Comparison of ENCODE assay signal across 1 cellular context in the genomic region with DNA sequence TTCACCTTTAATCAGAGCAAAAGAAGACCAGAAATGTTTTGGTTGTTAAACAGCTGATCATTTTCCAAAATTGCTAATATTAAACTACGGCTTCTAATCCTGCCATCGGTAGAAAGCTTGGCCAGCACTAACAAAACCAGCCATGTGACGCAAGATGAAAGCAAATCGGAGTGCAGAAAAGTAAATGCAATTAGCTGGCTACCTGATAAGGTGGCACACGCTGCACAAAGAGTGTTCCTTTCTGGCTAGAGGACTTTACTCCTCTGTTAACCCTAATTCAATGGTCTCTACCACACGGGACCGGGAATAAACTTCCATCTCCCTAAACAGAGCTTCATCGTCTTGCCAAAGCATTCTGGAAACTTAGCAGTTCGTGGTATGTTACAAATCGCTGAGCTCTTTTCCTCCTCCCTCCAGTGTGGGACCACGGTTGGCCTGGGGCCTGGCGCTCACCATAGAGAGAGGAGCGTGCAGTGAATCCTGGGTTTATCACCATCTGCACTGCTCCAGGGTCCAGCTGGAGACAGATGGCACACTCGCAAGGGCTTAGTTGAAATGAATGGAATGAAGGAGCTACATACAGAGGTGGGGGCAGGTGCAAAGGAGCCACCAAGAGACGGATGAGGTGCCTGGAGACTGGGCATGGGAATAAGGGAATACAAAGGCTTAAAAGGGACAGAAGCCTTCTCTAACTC.
TF ChIP-seq lines count a peak whose summit lies in the region.

No MANE protein-coding gene starts in this region.

TF ChIP-seq in HepG2, 621 proteins besides CTCF, POLR2A, EP300 and RAD21 (continues in another document):
- TF ChIP-seq, protein P1, sequence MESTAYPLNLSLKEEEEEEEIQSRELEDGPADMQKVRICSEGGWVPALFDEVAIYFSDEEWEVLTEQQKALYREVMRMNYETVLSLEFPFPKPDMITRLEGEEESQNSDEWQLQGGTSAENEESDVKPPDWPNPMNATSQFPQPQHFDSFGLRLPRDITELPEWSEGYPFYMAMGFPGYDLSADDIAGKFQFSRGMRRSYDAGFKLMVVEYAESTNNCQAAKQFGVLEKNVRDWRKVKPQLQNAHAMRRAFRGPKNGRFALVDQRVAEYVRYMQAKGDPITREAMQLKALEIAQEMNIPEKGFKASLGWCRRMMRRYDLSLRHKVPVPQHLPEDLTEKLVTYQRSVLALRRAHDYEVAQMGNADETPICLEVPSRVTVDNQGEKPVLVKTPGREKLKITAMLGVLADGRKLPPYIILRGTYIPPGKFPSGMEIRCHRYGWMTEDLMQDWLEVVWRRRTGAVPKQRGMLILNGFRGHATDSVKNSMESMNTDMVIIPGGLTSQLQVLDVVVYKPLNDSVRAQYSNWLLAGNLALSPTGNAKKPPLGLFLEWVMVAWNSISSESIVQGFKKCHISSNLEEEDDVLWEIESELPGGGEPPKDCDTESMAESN (CRISPR knock-in tag; conservative IDR thresholded peaks at IDR 0.05): no peak
- TF ChIP-seq TGIF2 (CRISPR knock-in tag; IDR thresholded peaks at IDR 0.05) (no peak), SAP130 (CRISPR knock-in tag; IDR thresholded peaks at IDR 0.05; ENCODE audit: low read depth) (0 out of 2 replicates have a peak, but pooled peaks have one; percentile 20), MEF2D (CRISPR knock-in tag; IDR thresholded peaks at IDR 0.05) (no peak), POGZ (CRISPR knock-in tag; IDR thresholded peaks at IDR 0.05) (no peak), ZSCAN30 (CRISPR knock-in tag; IDR thresholded peaks at IDR 0.05) (no peak), CREM (IDR thresholded peaks at IDR 0.05) (no peak), CREM (CRISPR knock-in tag; IDR thresholded peaks at IDR 0.05) (no peak), JUN (CRISPR knock-in tag; IDR thresholded peaks at IDR 0.05) (no peak), HDAC2 (CRISPR knock-in tag; IDR thresholded peaks at IDR 0.05) (0 out of 2 replicates have a peak, but pooled peaks have one; percentile 25), ZNF264 (CRISPR knock-in tag; IDR thresholded peaks at IDR 0.05) (no peak), FLYWCH1 (CRISPR knock-in tag; IDR thresholded peaks at IDR 0.05) (no peak), RBAK (CRISPR knock-in tag; IDR thresholded peaks at IDR 0.05) (no peak), ZFP36L1 (CRISPR knock-in tag; IDR thresholded peaks at IDR 0.05) (no peak), ISX (CRISPR knock-in tag; conservative IDR thresholded peaks at IDR 0.05) (no peak), ZNF207 (IDR thresholded peaks at IDR 0.05; ENCODE audit: borderline replicate concordance) (no peak), ZFP62 (CRISPR knock-in tag; IDR thresholded peaks at IDR 0.05) (no peak), ZBTB42 (CRISPR knock-in tag; IDR thresholded peaks at IDR 0.05) (no peak), YEATS4 (CRISPR knock-in tag; IDR thresholded peaks at IDR 0.05; ENCODE audit: borderline replicate concordance) (no peak), ZBTB21 (CRISPR knock-in tag; IDR thresholded peaks at IDR 0.05) (no peak), TBX3 (IDR thresholded peaks at IDR 0.05; ENCODE audit: borderline replicate concordance) (0 out of 2 replicates have a peak, but pooled peaks have one; percentile 30), TCF7 (IDR thresholded peaks at IDR 0.05; ENCODE audit: low read depth) (peak; percentile 71), SETDB1 (CRISPR knock-in tag; IDR thresholded peaks at IDR 0.05; ENCODE audit: borderline replicate concordance) (no peak), CAMTA2 (CRISPR knock-in tag; IDR thresholded peaks at IDR 0.05; ENCODE audit: borderline replicate concordance) (no peak), DPF2 (CRISPR knock-in tag; IDR thresholded peaks at IDR 0.05; ENCODE audit: borderline replicate concordance, low read depth) (no peak), RFXAP (CRISPR knock-in tag; IDR thresholded peaks at IDR 0.05; ENCODE audit: borderline replicate concordance) (no peak), RARG (CRISPR knock-in tag; IDR thresholded peaks at IDR 0.05; ENCODE audit: low read depth) (no peak), ZNF780A (CRISPR knock-in tag; IDR thresholded peaks at IDR 0.05) (no peak), STAG1 (CRISPR knock-in tag; IDR thresholded peaks at IDR 0.05) (no peak), ZNF546 (CRISPR knock-in tag; conservative IDR thresholded peaks at IDR 0.05) (no peak), ZNF652 (CRISPR knock-in tag; IDR thresholded peaks at IDR 0.05; ENCODE audit: borderline replicate concordance, low read depth) (peak; percentile 50; the same call in 1 of the 2 replicates), ZNF354B (CRISPR knock-in tag; IDR thresholded peaks at IDR 0.05) (no peak), NKX3-1 (CRISPR knock-in tag; IDR thresholded peaks at IDR 0.05) (no peak), GATA4 (IDR thresholded peaks at IDR 0.05; ENCODE audit: borderline replicate concordance, low read depth) (peak; percentile 60; the same call in 1 of the 2 replicates), ZFX (CRISPR knock-in tag; IDR thresholded peaks at IDR 0.05; ENCODE audit: low read depth) (no peak), NONO (IDR thresholded peaks at IDR 0.05) (no peak), NONO (CRISPR knock-in tag; conservative IDR thresholded peaks at IDR 0.05) (no peak), ZZZ3 (CRISPR knock-in tag; IDR thresholded peaks at IDR 0.05; ENCODE audit: borderline replicate concordance) (no peak), TBX2 (CRISPR knock-in tag; IDR thresholded peaks at IDR 0.05; ENCODE audit: borderline replicate concordance) (peak; percentile 81; the same call in 1 of the 2 replicates)
- TF ChIP-seq, protein P2, sequence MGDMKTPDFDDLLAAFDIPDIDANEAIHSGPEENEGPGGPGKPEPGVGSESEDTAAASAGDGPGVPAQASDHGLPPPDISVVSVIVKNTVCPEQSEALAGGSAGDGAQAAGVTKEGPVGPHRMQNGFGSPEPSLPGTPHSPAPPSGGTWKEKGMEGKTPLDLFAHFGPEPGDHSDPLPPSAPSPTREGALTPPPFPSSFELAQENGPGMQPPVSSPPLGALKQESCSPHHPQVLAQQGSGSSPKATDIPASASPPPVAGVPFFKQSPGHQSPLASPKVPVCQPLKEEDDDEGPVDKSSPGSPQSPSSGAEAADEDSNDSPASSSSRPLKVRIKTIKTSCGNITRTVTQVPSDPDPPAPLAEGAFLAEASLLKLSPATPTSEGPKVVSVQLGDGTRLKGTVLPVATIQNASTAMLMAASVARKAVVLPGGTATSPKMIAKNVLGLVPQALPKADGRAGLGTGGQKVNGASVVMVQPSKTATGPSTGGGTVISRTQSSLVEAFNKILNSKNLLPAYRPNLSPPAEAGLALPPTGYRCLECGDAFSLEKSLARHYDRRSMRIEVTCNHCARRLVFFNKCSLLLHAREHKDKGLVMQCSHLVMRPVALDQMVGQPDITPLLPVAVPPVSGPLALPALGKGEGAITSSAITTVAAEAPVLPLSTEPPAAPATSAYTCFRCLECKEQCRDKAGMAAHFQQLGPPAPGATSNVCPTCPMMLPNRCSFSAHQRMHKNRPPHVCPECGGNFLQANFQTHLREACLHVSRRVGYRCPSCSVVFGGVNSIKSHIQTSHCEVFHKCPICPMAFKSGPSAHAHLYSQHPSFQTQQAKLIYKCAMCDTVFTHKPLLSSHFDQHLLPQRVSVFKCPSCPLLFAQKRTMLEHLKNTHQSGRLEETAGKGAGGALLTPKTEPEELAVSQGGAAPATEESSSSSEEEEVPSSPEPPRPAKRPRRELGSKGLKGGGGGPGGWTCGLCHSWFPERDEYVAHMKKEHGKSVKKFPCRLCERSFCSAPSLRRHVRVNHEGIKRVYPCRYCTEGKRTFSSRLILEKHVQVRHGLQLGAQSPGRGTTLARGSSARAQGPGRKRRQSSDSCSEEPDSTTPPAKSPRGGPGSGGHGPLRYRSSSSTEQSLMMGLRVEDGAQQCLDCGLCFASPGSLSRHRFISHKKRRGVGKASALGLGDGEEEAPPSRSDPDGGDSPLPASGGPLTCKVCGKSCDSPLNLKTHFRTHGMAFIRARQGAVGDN (CRISPR knock-in tag; IDR thresholded peaks at IDR 0.05): no peak
- TF ChIP-seq, protein P3, sequence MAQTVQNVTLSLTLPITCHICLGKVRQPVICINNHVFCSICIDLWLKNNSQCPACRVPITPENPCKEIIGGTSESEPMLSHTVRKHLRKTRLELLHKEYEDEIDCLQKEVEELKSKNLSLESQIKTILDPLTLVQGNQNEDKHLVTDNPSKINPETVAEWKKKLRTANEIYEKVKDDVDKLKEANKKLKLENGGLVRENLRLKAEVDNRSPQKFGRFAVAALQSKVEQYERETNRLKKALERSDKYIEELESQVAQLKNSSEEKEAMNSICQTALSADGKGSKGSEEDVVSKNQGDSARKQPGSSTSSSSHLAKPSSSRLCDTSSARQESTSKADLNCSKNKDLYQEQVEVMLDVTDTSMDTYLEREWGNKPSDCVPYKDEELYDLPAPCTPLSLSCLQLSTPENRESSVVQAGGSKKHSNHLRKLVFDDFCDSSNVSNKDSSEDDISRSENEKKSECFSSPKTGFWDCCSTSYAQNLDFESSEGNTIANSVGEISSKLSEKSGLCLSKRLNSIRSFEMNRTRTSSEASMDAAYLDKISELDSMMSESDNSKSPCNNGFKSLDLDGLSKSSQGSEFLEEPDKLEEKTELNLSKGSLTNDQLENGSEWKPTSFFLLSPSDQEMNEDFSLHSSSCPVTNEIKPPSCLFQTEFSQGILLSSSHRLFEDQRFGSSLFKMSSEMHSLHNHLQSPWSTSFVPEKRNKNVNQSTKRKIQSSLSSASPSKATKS (CRISPR knock-in tag; IDR thresholded peaks at IDR 0.05): no peak
- TF ChIP-seq, protein P4, sequence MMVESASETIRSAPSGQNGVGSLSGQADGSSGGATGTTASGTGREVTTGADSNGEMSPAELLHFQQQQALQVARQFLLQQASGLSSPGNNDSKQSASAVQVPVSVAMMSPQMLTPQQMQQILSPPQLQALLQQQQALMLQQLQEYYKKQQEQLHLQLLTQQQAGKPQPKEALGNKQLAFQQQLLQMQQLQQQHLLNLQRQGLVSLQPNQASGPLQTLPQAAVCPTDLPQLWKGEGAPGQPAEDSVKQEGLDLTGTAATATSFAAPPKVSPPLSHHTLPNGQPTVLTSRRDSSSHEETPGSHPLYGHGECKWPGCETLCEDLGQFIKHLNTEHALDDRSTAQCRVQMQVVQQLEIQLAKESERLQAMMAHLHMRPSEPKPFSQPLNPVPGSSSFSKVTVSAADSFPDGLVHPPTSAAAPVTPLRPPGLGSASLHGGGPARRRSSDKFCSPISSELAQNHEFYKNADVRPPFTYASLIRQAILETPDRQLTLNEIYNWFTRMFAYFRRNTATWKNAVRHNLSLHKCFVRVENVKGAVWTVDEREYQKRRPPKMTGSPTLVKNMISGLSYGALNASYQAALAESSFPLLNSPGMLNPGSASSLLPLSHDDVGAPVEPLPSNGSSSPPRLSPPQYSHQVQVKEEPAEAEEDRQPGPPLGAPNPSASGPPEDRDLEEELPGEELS (CRISPR knock-in tag; IDR thresholded peaks at IDR 0.05): peak; percentile 62
- TF ChIP-seq, protein P5, sequence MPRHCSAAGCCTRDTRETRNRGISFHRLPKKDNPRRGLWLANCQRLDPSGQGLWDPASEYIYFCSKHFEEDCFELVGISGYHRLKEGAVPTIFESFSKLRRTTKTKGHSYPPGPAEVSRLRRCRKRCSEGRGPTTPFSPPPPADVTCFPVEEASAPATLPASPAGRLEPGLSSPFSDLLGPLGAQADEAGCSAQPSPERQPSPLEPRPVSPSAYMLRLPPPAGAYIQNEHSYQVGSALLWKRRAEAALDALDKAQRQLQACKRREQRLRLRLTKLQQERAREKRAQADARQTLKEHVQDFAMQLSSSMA (CRISPR knock-in tag; IDR thresholded peaks at IDR 0.05): 0 out of 2 replicates have a peak, but pooled peaks have one; percentile 18
- TF ChIP-seq, protein P6, sequence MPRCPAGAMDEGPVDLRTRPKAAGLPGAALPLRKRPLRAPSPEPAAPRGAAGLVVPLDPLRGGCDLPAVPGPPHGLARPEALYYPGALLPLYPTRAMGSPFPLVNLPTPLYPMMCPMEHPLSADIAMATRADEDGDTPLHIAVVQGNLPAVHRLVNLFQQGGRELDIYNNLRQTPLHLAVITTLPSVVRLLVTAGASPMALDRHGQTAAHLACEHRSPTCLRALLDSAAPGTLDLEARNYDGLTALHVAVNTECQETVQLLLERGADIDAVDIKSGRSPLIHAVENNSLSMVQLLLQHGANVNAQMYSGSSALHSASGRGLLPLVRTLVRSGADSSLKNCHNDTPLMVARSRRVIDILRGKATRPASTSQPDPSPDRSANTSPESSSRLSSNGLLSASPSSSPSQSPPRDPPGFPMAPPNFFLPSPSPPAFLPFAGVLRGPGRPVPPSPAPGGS (CRISPR knock-in tag; IDR thresholded peaks at IDR 0.05): no peak
- TF ChIP-seq, protein P7, sequence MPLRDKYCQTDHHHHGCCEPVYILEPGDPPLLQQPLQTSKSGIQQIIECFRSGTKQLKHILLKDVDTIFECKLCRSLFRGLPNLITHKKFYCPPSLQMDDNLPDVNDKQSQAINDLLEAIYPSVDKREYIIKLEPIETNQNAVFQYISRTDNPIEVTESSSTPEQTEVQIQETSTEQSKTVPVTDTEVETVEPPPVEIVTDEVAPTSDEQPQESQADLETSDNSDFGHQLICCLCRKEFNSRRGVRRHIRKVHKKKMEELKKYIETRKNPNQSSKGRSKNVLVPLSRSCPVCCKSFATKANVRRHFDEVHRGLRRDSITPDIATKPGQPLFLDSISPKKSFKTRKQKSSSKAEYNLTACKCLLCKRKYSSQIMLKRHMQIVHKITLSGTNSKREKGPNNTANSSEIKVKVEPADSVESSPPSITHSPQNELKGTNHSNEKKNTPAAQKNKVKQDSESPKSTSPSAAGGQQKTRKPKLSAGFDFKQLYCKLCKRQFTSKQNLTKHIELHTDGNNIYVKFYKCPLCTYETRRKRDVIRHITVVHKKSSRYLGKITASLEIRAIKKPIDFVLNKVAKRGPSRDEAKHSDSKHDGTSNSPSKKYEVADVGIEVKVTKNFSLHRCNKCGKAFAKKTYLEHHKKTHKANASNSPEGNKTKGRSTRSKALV (CRISPR knock-in tag; IDR thresholded peaks at IDR 0.05): 0 out of 2 replicates have a peak, but pooled peaks have one; percentile 20
- TF ChIP-seq, protein P8, sequence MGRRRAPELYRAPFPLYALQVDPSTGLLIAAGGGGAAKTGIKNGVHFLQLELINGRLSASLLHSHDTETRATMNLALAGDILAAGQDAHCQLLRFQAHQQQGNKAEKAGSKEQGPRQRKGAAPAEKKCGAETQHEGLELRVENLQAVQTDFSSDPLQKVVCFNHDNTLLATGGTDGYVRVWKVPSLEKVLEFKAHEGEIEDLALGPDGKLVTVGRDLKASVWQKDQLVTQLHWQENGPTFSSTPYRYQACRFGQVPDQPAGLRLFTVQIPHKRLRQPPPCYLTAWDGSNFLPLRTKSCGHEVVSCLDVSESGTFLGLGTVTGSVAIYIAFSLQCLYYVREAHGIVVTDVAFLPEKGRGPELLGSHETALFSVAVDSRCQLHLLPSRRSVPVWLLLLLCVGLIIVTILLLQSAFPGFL (CRISPR knock-in tag; IDR thresholded peaks at IDR 0.05): no peak
- TF ChIP-seq, protein P9, sequence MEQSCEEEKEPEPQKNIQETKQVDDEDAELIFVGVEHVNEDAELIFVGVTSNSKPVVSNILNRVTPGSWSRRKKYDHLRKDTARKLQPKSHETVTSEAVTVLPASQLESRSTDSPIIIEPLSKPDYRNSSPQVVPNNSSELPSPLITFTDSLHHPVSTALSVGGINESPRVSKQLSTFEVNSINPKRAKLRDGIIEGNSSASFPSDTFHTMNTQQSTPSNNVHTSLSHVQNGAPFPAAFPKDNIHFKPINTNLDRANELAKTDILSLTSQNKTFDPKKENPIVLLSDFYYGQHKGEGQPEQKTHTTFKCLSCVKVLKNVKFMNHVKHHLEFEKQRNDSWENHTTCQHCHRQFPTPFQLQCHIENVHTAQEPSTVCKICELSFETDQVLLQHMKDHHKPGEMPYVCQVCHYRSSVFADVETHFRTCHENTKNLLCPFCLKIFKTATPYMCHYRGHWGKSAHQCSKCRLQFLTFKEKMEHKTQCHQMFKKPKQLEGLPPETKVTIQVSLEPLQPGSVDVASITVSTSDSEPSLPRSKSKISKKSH (CRISPR knock-in tag; IDR thresholded peaks at IDR 0.05; ENCODE audit: borderline replicate concordance): no peak
